Comparison of ENCODE assay signal across 13 cellular contexts in genomic region chr1:169692766-169693460, GRCh38. TPM values are rescaled to one million over a fixed set of nuclear protein-coding genes. Genes with fewer than 3 reads are reported as not detected.
A peak's percentile ranks its signal among the peaks of the same experiment; 100 is the strongest.
DNase-seq lines count a peak whose midpoint lies in the region; ATAC-seq, FAIRE-seq and TF ChIP-seq lines count a peak whose summit lies in the region.
"Had no signal": no experiment of that assay in that cellular context is flagged by ENCODE, and none has a peak within 500 bp of the region (broad histone marks: within the 10 kb centered on the region; RNA-seq: fewer than 3 reads in every experiment).

No MANE protein-coding gene starts in this region.

- H3K4me3 ChIP-seq in GM12864 (ENCODE audit: low read depth, low read length) (no peak overlapping the region), GM12878 (no peak overlapping the region), osteoblast (ENCODE audit: insufficient read depth, low read length) (no peak overlapping the region)
- H3K4me3 ChIP-seq: SJSA1, skin epidermis had no signal

- WGBS in GM12878 (ENCODE audit: insufficient coverage, insufficient replicate concordance, low lambda C conversion rate, missing lambda C conversion rate): 7% methylated on average over 4 of the region's 4 CpGs

- peak; percentile 38 for ATAC-seq in GM21381 (IDR thresholded peaks at IDR 0.05; ENCODE audit: unreplicated experiment)
- peak; percentile 37 for ATAC-seq in HG03460 (IDR thresholded peaks at IDR 0.05; ENCODE audit: unreplicated experiment)
- peak; percentile 66 for ATAC-seq in GM12878
- no peak for ATAC-seq in GM21528 (IDR thresholded peaks at IDR 0.05; ENCODE audit: low FRiP score, unreplicated experiment)

- peak; percentile 37 for DNase-seq in GM12864 (ENCODE audit: low read depth)
- peak; percentile 89 for DNase-seq in GM12878 (ENCODE audit: low read depth, low spot score)
- no peak for DNase-seq in osteoblast (ENCODE audit: insufficient read length, low spot score, missing footprints)
- no peak for DNase-seq in DMS 273 treated with DMSO at 0.1 percent for 48 hours (lab: John Stamatoyannopoulos, UW)
- no peak for DNase-seq in foreskin melanocyte
- DNase-seq: left cardiac atrium, NCI-H1694 treated with DMSO at 0.1 percent for 48 hours had no signal

- H3K4me1 ChIP-seq in GM12878 (ENCODE audit: control insufficient read depth, insufficient read depth, low read length): peaks cover 69% of the 10 kb centered on the region
- no peaks in the 10 kb centered on the region for H3K4me1 ChIP-seq in osteoblast (ENCODE audit: insufficient read depth, low read length)
- H3K4me1 ChIP-seq: SJSA1 had no signal

- H3K4me2 ChIP-seq in GM12878 (ENCODE audit: control insufficient read depth, insufficient read depth): peak overlapping the region; percentile 51
- no peak overlapping the region for H3K4me2 ChIP-seq in osteoblast (ENCODE audit: insufficient read depth, low read length)

- H2AFZ ChIP-seq in GM12878 (ENCODE audit: control insufficient read depth, low read depth, low read length) (peak overlapping the region; percentile 21; the same call in 1 of the 2 replicates), osteoblast (ENCODE audit: low read length) (no peak overlapping the region)

- no peak for FAIRE-seq in GM12878 (lab: Jason Lieb, UNC)

- SMC1A ChIA-PET in GM12878 (lab: Charles Lee; ENCODE audit: uncharacterized antibody, unreplicated experiment): interaction anchor here (0.8 to 10.1 kb wide), 9 partner anchors 8 to 106 kb away, joined by 3 to 176 read pairs (median 20); partner anchors contain the start of gene F5

- POLR2A ChIA-PET in GM12878 (lab: Charles Lee): interaction anchor here (0.7 to 8.1 kb wide), 5 partner anchors 10 to 931 kb away, joined by 3 to 64 read pairs (median 6); no protein-coding TSS in a partner anchor

- peak in 1 of 2 experiments; percentile 9; a peak in 1 of 4 replicates for TF ChIP-seq EP300 in GM12878 (IDR thresholded peaks at IDR 0.05; ENCODE audit: borderline replicate concordance in 1 of 2, control insufficient read depth in 1 of 2, low read depth in 2 of 2, low read length in 2 of 2)

- H3K27ac ChIP-seq in GM12878 (ENCODE audit: control insufficient read depth, insufficient read depth): peak overlapping the region; percentile 67
- H3K27ac ChIP-seq in osteoblast (ENCODE audit: low read depth, low read length): no peak overlapping the region
- H3K27ac ChIP-seq: SJSA1 had no signal

- no peaks in the 10 kb centered on the region for H3K9me3 ChIP-seq in GM12878 (replicated peaks; ENCODE audit: control insufficient read depth, insufficient read depth, low read length)
- no peaks in the 10 kb centered on the region for H3K9me3 ChIP-seq in osteoblast (ENCODE audit: low read depth, low read length)
- H3K9me3 ChIP-seq: SJSA1 had no signal

- TF ChIP-seq POLR2A in GM12878 (IDR thresholded peaks at IDR 0.05; ENCODE audit: low read depth, low read length): no peak

- intact Hi-C loops in GM12878 (cut with micrococcal nuclease; ENCODE audit: unreplicated experiment): loop anchor here (10.0 kb wide), 1 partner anchor 202 kb away; the partner anchor contains the start of gene SCYL3

- H3K36me3 ChIP-seq in GM12878 (ENCODE audit: control insufficient read depth in 2 of 2, insufficient read depth in 2 of 2, low read length in 1 of 2): no peaks in the 10 kb centered on the region
- no peaks in the 10 kb centered on the region for H3K36me3 ChIP-seq in osteoblast (ENCODE audit: insufficient read depth, low read length)
- H3K36me3 ChIP-seq: SJSA1 had no signal

- H3K79me2 ChIP-seq in GM12878 (ENCODE audit: control insufficient read depth, insufficient read depth, low read length): no peaks in the 10 kb centered on the region
- H3K79me2 ChIP-seq in osteoblast (ENCODE audit: insufficient read depth, low read length): no peaks in the 10 kb centered on the region

- TF ChIP-seq RAD21 in GM12878 (IDR thresholded peaks at IDR 0.05; ENCODE audit: insufficient read depth, low read depth, low read length): no peak

- in situ Hi-C loops in GM12878 (cut with MboI): no loop called here

- TF ChIP-seq CTCF in GM12864 (IDR thresholded peaks at IDR 0.05; ENCODE audit: low read depth, low read length, missing control alignments) (no peak), GM12878 (IDR thresholded peaks at IDR 0.05 in 2 of 3, conservative IDR thresholded peaks at IDR 0.05 in 1 of 3; ENCODE audit: control insufficient read depth in 2 of 3, extremely low read depth in 1 of 3, insufficient read depth in 1 of 3, low read depth in 3 of 3, low read length in 3 of 3) (no peak), osteoblast (IDR thresholded peaks at IDR 0.05; ENCODE audit: extremely low read depth, low read depth, low read length) (no peak)

- H3K27me3 ChIP-seq in GM12878 (replicated peaks in 1 of 2; ENCODE audit: control insufficient read depth in 2 of 2, insufficient read depth in 2 of 2, low read length in 1 of 2): no peaks in the 10 kb centered on the region
- peaks cover 2% of the 10 kb centered on the region for H3K27me3 ChIP-seq in osteoblast (ENCODE audit: insufficient read depth, low read length)
- H3K27me3 ChIP-seq: SJSA1 had no signal

- no peak overlapping the region; the same call in 1 of the 2 replicates for H3K9ac ChIP-seq in GM12878 (ENCODE audit: control insufficient read depth, insufficient read depth, low read length)

- H4K20me1 ChIP-seq in GM12878 (ENCODE audit: control insufficient read depth, insufficient read depth) (no peaks in the 10 kb centered on the region), osteoblast (ENCODE audit: insufficient read depth, low read length) (no peaks in the 10 kb centered on the region)

- BruUV-seq in GM12878 (replicated peaks; lab: Mats Ljungman, UMichigan): no TSS peak

- CTCF ChIA-PET in GM12878 (lab: Yijun Ruan, JAX): interaction anchor here (0.8 to 7.7 kb wide), 9 partner anchors 14 to 142 kb away, joined by 3 to 125 read pairs (median 5); partner anchors contain the start of gene F5

- RAD21 ChIA-PET in GM12878 (lab: Charles Lee; ENCODE audit: unreplicated experiment): interaction anchor here (0.9 to 6.1 kb wide), 10 partner anchors 12 to 1090 kb away, joined by 3 to 71 read pairs (median 6); partner anchors contain the start of gene F5

TF ChIP-seq in GM12878, 131 proteins besides CTCF, POLR2A, EP300 and RAD21 (continues in another document):
- no peak for TF ChIP-seq ZNF217 (IDR thresholded peaks at IDR 0.05)
- peak; percentile 33 for TF ChIP-seq RUNX3 (IDR thresholded peaks at IDR 0.05; ENCODE audit: low read length)
- TF ChIP-seq STAT3 (IDR thresholded peaks at IDR 0.05; ENCODE audit: low read depth, low read length): no peak
- TF ChIP-seq TCF7 (IDR thresholded peaks at IDR 0.05; ENCODE audit: borderline replicate concordance): no peak
- no peak for TF ChIP-seq PBX3 (IDR thresholded peaks at IDR 0.05; ENCODE audit: insufficient replicate concordance, low read depth, low read length)
- TF ChIP-seq WRNIP1 (IDR thresholded peaks at IDR 0.05; ENCODE audit: borderline replicate concordance, low read depth, low read length): no peak
- no peak for TF ChIP-seq PAX8 (IDR thresholded peaks at IDR 0.05)

RNA-seq across cellular contexts. Expression of gene SELL, which starts 18.5 kb away (rescaled TPM):
- 16.0 and 27.0 TPM in 2 replicates for total RNA-seq in GM12878 (2013; cell fraction: nucleolus; rRNA removed)
- total RNA-seq in GM12878 (2014; rRNA removed): 37.2 and 41.6 TPM in 2 replicates
- total RNA-seq in GM12878 (2014; rRNA removed; fragmentation: Illumina TruSeq; extraction: Trizol): 50.5 and 52.1 TPM in 2 replicates
- 43.6 and 55.2 TPM in 2 replicates for total RNA-seq in GM12878 (2021)
- polyA plus RNA-seq in GM12878 (2011; ENCODE audit: low read depth): 13.7 TPM
- 49.7 and 61.0 TPM in 2 replicates for polyA plus RNA-seq in GM12878 (2011; rRNA removed)
- polyA plus RNA-seq in GM12878 (2011; cell fraction: cytosol; rRNA removed): 27.1 and 28.6 TPM in 2 replicates
- polyA plus RNA-seq in GM12878 (2011; cell fraction: nucleus; rRNA removed): 17.1 and 20.2 TPM in 2 replicates
- polyA plus RNA-seq in GM12878 (2012): 12.5 and 28.8 TPM in 2 replicates
- polyA plus RNA-seq in GM12878 (2014; fragmentation: Illumina TruSeq; extraction: Trizol): 66.0 and 78.2 TPM in 2 replicates
- 10 to 100 TPM; 53.5 to 63.2 TPM for polyA plus RNA-seq in GM12878 (2014; fragmentation: Nextera tagmentation; extraction: Ambion mirVana)
- 29.6 and 40.9 TPM in 2 replicates for polyA plus RNA-seq in GM12878 (2014; rRNA removed)
- polyA plus RNA-seq in GM12878 (2016; fragmentation: Nextera tagmentation; extraction: Ambion mirVana): 10 to 100 TPM; 31.8 to 35.3 TPM
- polyA minus RNA-seq in GM12878 (2011; rRNA and poly(A)+ RNA removed): 37.3 and 38.3 TPM in 2 replicates
- 19.5 and 22.1 TPM in 2 replicates for polyA minus RNA-seq in GM12878 (2011; cell fraction: cytosol; rRNA and poly(A)+ RNA removed)
- polyA minus RNA-seq in GM12878 (2011; cell fraction: nucleus; rRNA and poly(A)+ RNA removed): 15.1 and 16.5 TPM in 2 replicates
- total RNA-seq in osteoblast: under 0.01 TPM in 2 replicates
- total RNA-seq: epithelial cell of proximal tubule had no signal

RNA-seq across cellular contexts. Expression of gene SELE, which starts 41.0 kb away (rescaled TPM):
- not detected in 2 replicates for total RNA-seq in GM12878 (2013; cell fraction: nucleolus; rRNA removed)
- total RNA-seq in GM12878 (2014; rRNA removed) (not detected in 2 replicates), GM12878 (2014; rRNA removed; fragmentation: Illumina TruSeq; extraction: Trizol) (not detected in 2 replicates), GM12878 (2021) (not detected in 2 replicates), osteoblast (not detected in 2 replicates)
- polyA plus RNA-seq in GM12878 (2011; ENCODE audit: low read depth): not detected
- polyA plus RNA-seq in GM12878 (2011; rRNA removed) (not detected in 2 replicates), GM12878 (2014; fragmentation: Illumina TruSeq; extraction: Trizol) (not detected in 2 replicates), GM12878 (2014; fragmentation: Nextera tagmentation; extraction: Ambion mirVana) (not detected), GM12878 (2014; rRNA removed) (not detected in 2 replicates), GM12878 (2016; fragmentation: Nextera tagmentation; extraction: Ambion mirVana) (not detected)
- polyA plus RNA-seq in GM12878 (2011; cell fraction: cytosol; rRNA removed): not detected in 2 replicates
- polyA plus RNA-seq in GM12878 (2011; cell fraction: nucleus; rRNA removed): not detected in 2 replicates
- polyA plus RNA-seq in GM12878 (2012): not detected in 2 replicates
- not detected in 2 replicates for polyA minus RNA-seq in GM12878 (2011; rRNA and poly(A)+ RNA removed)
- not detected in 2 replicates for polyA minus RNA-seq in GM12878 (2011; cell fraction: cytosol; rRNA and poly(A)+ RNA removed)
- polyA minus RNA-seq in GM12878 (2011; cell fraction: nucleus; rRNA and poly(A)+ RNA removed): not detected in 2 replicates
- total RNA-seq: epithelial cell of proximal tubule had no signal

Comparison
In these comparisons a context has a peak if more than half of its experiments do, and no peak if none do; other contexts are left out.
1. DNase-seq: peak in GM12864 (single experiment) and GM12878 (single experiment); none in osteoblast (single experiment), DMS 273 treated with DMSO at 0.1 percent for 48 hours (single experiment) and foreskin melanocyte (single experiment).
2. RNA of gene SELL, which starts 18.5 kb away (total RNA-seq): 16.0 to 55.2 TPM in GM12878; under 0.01 TPM in osteoblast; every median in the first group is over 10 times any median in the second.